In the genomic region with DNA sequence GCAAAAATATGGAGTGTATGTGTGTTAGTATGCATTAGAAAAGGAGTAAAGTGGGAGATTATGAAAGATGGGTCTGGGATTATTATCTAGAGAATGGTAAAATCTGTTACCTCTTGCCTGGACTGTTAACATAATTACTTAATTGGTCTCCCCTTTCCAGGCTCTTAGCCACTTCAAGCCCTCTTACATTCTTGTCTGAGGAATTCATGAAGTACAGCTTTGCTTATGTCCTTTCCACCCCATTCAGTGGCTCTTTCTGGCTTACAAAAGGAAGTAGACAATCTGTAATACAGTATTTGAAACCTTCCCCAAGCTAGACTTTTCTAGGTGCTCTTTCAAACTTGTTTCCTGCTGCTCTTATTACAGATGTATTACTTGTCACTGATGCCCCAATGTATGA, we compare ENCODE assay signal across 11 cellular contexts.
A peak's percentile ranks its signal among the peaks of the same experiment; 100 is the strongest.
DNase-seq lines count a peak whose midpoint lies in the region; ATAC-seq and TF ChIP-seq lines count a peak whose summit lies in the region.
"Had no signal": no experiment of that assay in that cellular context is flagged by ENCODE, and none has a peak within 500 bp of the region (broad histone marks: within the 10 kb centered on the region; RNA-seq: fewer than 3 reads in every experiment).

No MANE protein-coding gene starts in this region.

- H3K4me3 ChIP-seq in coronary artery (no peak overlapping the region), skeletal muscle tissue (ENCODE audit: low read length in 3 of 3) (peak overlapping the region in 2 of 3 donors; percentile 18 to 34)

- POLR2A ChIA-PET in activated CD4-positive, alpha-beta T cell treated with anti-CD3 and anti-CD28 coated beads for 36 hours (lab: Charles Lee): no interaction called here
- POLR2A ChIA-PET in HEK293T (lab: Yijun Ruan, JAX): no interaction called here

- peak overlapping the region; percentile 74 for H3K27ac Mint-ChIP-seq in activated CD4-positive, alpha-beta T cell treated with anti-CD3 and anti-CD28 coated beads for 36 hours

- DNase-seq in activated CD4-positive, alpha-beta T cell treated with anti-CD3 and anti-CD28 coated beads for 36 hours: no peak
- DNase-seq in activated CD4-positive, alpha-beta T cell treated with anti-CD3 and anti-CD28 coated beads, Interleukin-2, amount 50 U/mL, for 48 hours: no peak
- DNase-seq in M059J (ENCODE audit: low read depth) (peak; percentile 45), coronary artery (ENCODE audit: low spot score) (no peak), HEK293T (ENCODE audit: extremely low spot score) (no peak), left colon (no peak)
- DNase-seq: activated T-cell treated with anti-CD3 and anti-CD28 coated beads, Interleukin-2, amount 50 U/mL, for 4 hours; NCI-H510A treated with DMSO at 0.1 percent for 48 hours had no signal

- H3K9me3 ChIP-seq in skeletal muscle tissue (ENCODE audit: control insufficient read depth in 3 of 3, low read length in 3 of 3): no peaks in the 10 kb centered on the region

- H3K27me3 Mint-ChIP-seq in activated CD4-positive, alpha-beta T cell treated with anti-CD3 and anti-CD28 coated beads for 36 hours: no peaks in the 10 kb centered on the region

- H3K9me3 Mint-ChIP-seq in activated CD4-positive, alpha-beta T cell treated with anti-CD3 and anti-CD28 coated beads for 36 hours (ENCODE audit: low read depth): peaks cover 2% of the 10 kb centered on the region
- H3K9me3 Mint-ChIP-seq: activated T-cell treated with anti-CD3 and anti-CD28 coated beads, Interleukin-2, amount 50 U/mL, for 4 hours; T-helper 1 cell treated with Interleukin-12 subunit alpha and Interleukin-12 subunit beta and Interleukin-4 antibody, amounts not matched to agents 30 μg/mL and 1 μg/mL, for 36 hours had no signal

- H3K36me3 Mint-ChIP-seq in activated CD4-positive, alpha-beta T cell treated with anti-CD3 and anti-CD28 coated beads for 36 hours (ENCODE audit: low read depth): peaks cover 32% of the 10 kb centered on the region

- no peaks in the 10 kb centered on the region for H3K27me3 ChIP-seq in skeletal muscle tissue (ENCODE audit: control insufficient read depth in 3 of 3, insufficient read depth in 3 of 3, low read length in 3 of 3)

- ATAC-seq in activated CD4-positive, alpha-beta T cell treated with anti-CD3 and anti-CD28 coated beads for 36 hours: no peak
- ATAC-seq in left colon (no peak), GM19035 (IDR thresholded peaks at IDR 0.05; ENCODE audit: unreplicated experiment) (no peak)
- ATAC-seq: activated T-cell treated with anti-CD3 and anti-CD28 coated beads, Interleukin-2, amount 50 U/mL, for 4 hours had no signal

- H3K4me3 Mint-ChIP-seq in activated CD4-positive, alpha-beta T cell treated with anti-CD3 and anti-CD28 coated beads for 36 hours: no peak overlapping the region
- H3K4me3 Mint-ChIP-seq: T-helper 1 cell treated with Interleukin-12 subunit alpha and Interleukin-12 subunit beta and Interleukin-4 antibody, amounts not matched to agents 30 μg/mL and 1 μg/mL, for 36 hours had no signal

- H3K4me1 ChIP-seq in skeletal muscle tissue (ENCODE audit: control insufficient read depth in 3 of 3, insufficient read depth in 3 of 3, low read length in 3 of 3): peaks cover 54 to 62% (median 62%) of the 10 kb centered on the region in 3 donors

- CTCF ChIA-PET in activated CD4-positive, alpha-beta T cell treated with anti-CD3 and anti-CD28 coated beads for 36 hours (lab: Charles Lee): interaction anchor here (0.6 to 2.6 kb wide), 9 partner anchors 11 to 1071 kb away, joined by 3 to 14 read pairs (median 4); no protein-coding TSS in a partner anchor
- CTCF ChIA-PET in HEK293T (lab: Yijun Ruan, JAX): no interaction called here

- H3K9ac ChIP-seq in skeletal muscle tissue (ENCODE audit: low read depth in 1 of 3, low read length in 3 of 3): peak overlapping the region in 1 of 3 donors; percentile 17

- H3K27ac ChIP-seq in coronary artery (peak overlapping the region; percentile 58 to 65), skeletal muscle tissue (ENCODE audit: low read depth, low read length) (peak overlapping the region; percentile 92)

- peaks cover 55% of the 10 kb centered on the region for H3K4me1 Mint-ChIP-seq in activated CD4-positive, alpha-beta T cell treated with anti-CD3 and anti-CD28 coated beads for 36 hours

- intact Hi-C loops in activated CD4-positive, alpha-beta T cell treated with anti-CD3 and anti-CD28 coated beads for 36 hours (cut with DNase I, micrococcal nuclease): no loop called here
- intact Hi-C loops in left colon (cut with DNase I, micrococcal nuclease): no loop called here

- peaks cover 0 to 9% (median 2%) of the 10 kb centered on the region in 3 donors for H3K36me3 ChIP-seq in skeletal muscle tissue (ENCODE audit: control insufficient read depth in 3 of 3, insufficient read depth in 3 of 3, low read length in 3 of 3)

- no peak for TF ChIP-seq CTCF in coronary artery (IDR thresholded peaks at IDR 0.05)

TF ChIP-seq in HEK293T, 16 proteins besides CTCF, POLR2A, EP300 and RAD21:
- TF ChIP-seq SP1 (IDR thresholded peaks at IDR 0.05) (no peak), NFRKB (IDR thresholded peaks at IDR 0.05) (no peak), BHLHE40 (IDR thresholded peaks at IDR 0.05; ENCODE audit: borderline replicate concordance) (no peak), L3MBTL2 (conservative IDR thresholded peaks at IDR 0.05) (no peak)
